23 cellular contexts compared by ENCODE assay signal in genomic region chr7:12642539-12642938, GRCh38. TPM values are rescaled to one million over a fixed set of nuclear protein-coding genes. Genes with fewer than 3 reads are reported as not detected.
DNase-seq lines count a peak whose midpoint lies in the region; ATAC-seq, FAIRE-seq and TF ChIP-seq lines count a peak whose summit lies in the region.
"Had no signal": no experiment of that assay in that cellular context is flagged by ENCODE, and none has a peak within 500 bp of the region (broad histone marks: within the 10 kb centered on the region; RNA-seq: fewer than 3 reads in every experiment).

No MANE protein-coding gene starts in this region.

- DNase-seq in AG09319 (ENCODE audit: extremely low read depth, low read depth) (peak; percentile 79), AG10803 (ENCODE audit: low read depth) (peak; percentile 11), HCT116 (ENCODE audit: low read depth, low spot score) (no peak), K562 (ENCODE audit: extremely low read depth in 1 of 4, low spot score in 3 of 4) (no peak), nephron progenitor cell (no peak), erythroblast (lab: John Stamatoyannopoulos, UW) (no peak)
- DNase-seq in activated CD4-positive, alpha-beta T cell treated with anti-CD3 and anti-CD28 coated beads, Interleukin-2, amount 50 U/mL, for 48 hours: no peak
- DNase-seq: AML-193; BE2C; CD4-positive, alpha-beta T cell; CD8-positive, alpha-beta memory T cell; DMS 273 treated with DMSO at 0.1 percent for 48 hours; DMS79; GDM1; GOT3 had no signal

- H3K4me1 Mint-ChIP-seq in nephron progenitor cell: peaks cover 5% of the 10 kb centered on the region

- TF ChIP-seq RAD21 in HCT116 (IDR thresholded peaks at IDR 0.05; ENCODE audit: low read depth): no peak
- TF ChIP-seq RAD21 in K562 (CRISPR knock-in tag; conservative IDR thresholded peaks at IDR 0.05 in 1 of 2, IDR thresholded peaks at IDR 0.05 in 1 of 2): no peak

- H3K4me3 Mint-ChIP-seq in nephron progenitor cell: no peak overlapping the region
- H3K4me3 Mint-ChIP-seq: CD14-positive monocyte; CD4-positive, alpha-beta T cell; CD8-positive, alpha-beta memory T cell had no signal

- RAD21 ChIA-PET in HCT116 (lab: Charles Lee; ENCODE audit: low non-redundant PET in 1 of 2, low total read pairs in 2 of 2, uncharacterized antibody in 2 of 2, unreplicated experiment in 2 of 2): no interaction called here

- H3K36me3 Mint-ChIP-seq in nephron progenitor cell (ENCODE audit: low read depth): no peaks in the 10 kb centered on the region
- H3K36me3 Mint-ChIP-seq: CD14-positive monocyte; CD8-positive, alpha-beta memory T cell had no signal

- TF ChIP-seq EP300 in K562 (IDR thresholded peaks at IDR 0.05; ENCODE audit: low read length): no peak

- no peaks in the 10 kb centered on the region for H3K9me2 ChIP-seq in HCT116 (ENCODE audit: insufficient read depth)

- no peaks in the 10 kb centered on the region for H3K9me3 ChIP-seq in HCT116 (ENCODE audit: control insufficient read depth in 1 of 2, insufficient read depth in 1 of 2, low read depth in 1 of 2, low read length in 2 of 2)
- no peaks in the 10 kb centered on the region for H3K9me3 ChIP-seq in K562 (replicated peaks; ENCODE audit: control insufficient read depth, insufficient read depth, low read depth, low read length)
- H3K9me3 ChIP-seq: BE2C; BLaER1 treated with 17β-estradiol and CSF1 and Interleukin-3, amounts not matched to agents 10 nM and 100 nM; HAP-1 had no signal

- no peaks in the 10 kb centered on the region for H3K27me3 ChIP-seq in HCT116 (ENCODE audit: insufficient read depth, low read length)
- H3K27me3 ChIP-seq in K562 (ENCODE audit: control insufficient read depth in 2 of 2, insufficient read depth in 2 of 2, low read length in 2 of 2): no peaks in the 10 kb centered on the region
- H3K27me3 ChIP-seq: BLaER1 treated with 17β-estradiol and CSF1 and Interleukin-3, amounts not matched to agents 10 nM and 100 nM had no signal

- CTCF ChIA-PET in HCT116 (lab: Charles Lee) (no interaction called here), K562 (lab: Yijun Ruan, JAX; ENCODE audit: low intra/inter-chr PET ratio) (no interaction called here)

- H3K9ac ChIP-seq in HCT116 (ENCODE audit: low read length): no peak overlapping the region
- H3K9ac ChIP-seq in K562 (ENCODE audit: insufficient read depth in 1 of 2, low read depth in 2 of 2, low read length in 2 of 2): no peak overlapping the region
- H3K9ac ChIP-seq: BLaER1 treated with 17β-estradiol and CSF1 and Interleukin-3, amounts not matched to agents 10 nM and 100 nM had no signal

- H3K4me1 ChIP-seq in HCT116 (ENCODE audit: control insufficient read depth in 1 of 2, insufficient read depth in 2 of 2, low read length in 2 of 2): peaks cover 0 to 22% of the 10 kb centered on the region in 2 experiments; a peak in 3 of 4 replicates
- H3K4me1 ChIP-seq in K562 (replicated peaks in 1 of 2; ENCODE audit: control insufficient read depth in 2 of 2, insufficient read depth in 2 of 2, low read length in 2 of 2): peaks cover 0 to 4% of the 10 kb centered on the region in 2 experiments; a peak in 4 of 5 replicates
- H3K4me1 ChIP-seq: BE2C had no signal

- in situ Hi-C loops in K562 (cut with MboI): loop anchor here (5.0 kb wide), 1 partner anchor 620 kb away; no protein-coding TSS in a partner anchor

- H3K36me3 ChIP-seq in HCT116 (ENCODE audit: control insufficient read depth in 1 of 2, insufficient read depth in 2 of 2, low read length in 2 of 2): no peaks in the 10 kb centered on the region
- peaks cover 10% of the 10 kb centered on the region; the same call in 2 of the 3 replicates for H3K36me3 ChIP-seq in K562 (ENCODE audit: control insufficient read depth, insufficient read depth, low read length)
- H3K36me3 ChIP-seq: BE2C; BLaER1 treated with 17β-estradiol and CSF1 and Interleukin-3, amounts not matched to agents 10 nM and 100 nM; HAP-1 had no signal

- H3K27ac ChIP-seq in HCT116 (ENCODE audit: low read depth, low read length) (no peak overlapping the region), K562 (ENCODE audit: extremely low read depth, low read depth, low read length) (no peak overlapping the region)
- H3K27ac ChIP-seq: BLaER1 treated with 17β-estradiol and CSF1 and Interleukin-3, amounts not matched to agents 10 nM and 100 nM had no signal

- peaks cover 3% of the 10 kb centered on the region for H3K9me1 ChIP-seq in K562 (ENCODE audit: control insufficient read depth, insufficient read depth, low read length)

- no peaks in the 10 kb centered on the region for H3K27me3 Mint-ChIP-seq in nephron progenitor cell (ENCODE audit: low read depth, poor library complexity)
- H3K27me3 Mint-ChIP-seq: CD4-positive, alpha-beta T cell; CD8-positive, alpha-beta memory T cell had no signal

- no peaks in the 10 kb centered on the region for H3K79me2 ChIP-seq in HCT116 (ENCODE audit: insufficient read depth, low read length)
- no peaks in the 10 kb centered on the region for H3K79me2 ChIP-seq in K562 (ENCODE audit: control insufficient read depth, insufficient read depth, low read length)

- BruUV-seq in HCT116 (replicated peaks; lab: Mats Ljungman, UMichigan): no TSS peak
- no TSS peak for BruUV-seq in K562 (replicated peaks; lab: Mats Ljungman, UMichigan)

- WGBS in K562 (ENCODE audit: insufficient coverage, low coverage, missing lambda C conversion rate): 72% methylated on average over 5 of the region's 5 CpGs

- POLR2A ChIA-PET in HCT116 (lab: Charles Lee) (no interaction called here), K562 (lab: Yijun Ruan, JAX) (no interaction called here)

- H4K20me1 ChIP-seq in HCT116 (ENCODE audit: insufficient read depth) (no peaks in the 10 kb centered on the region), K562 (replicated peaks; ENCODE audit: control insufficient read depth, insufficient read depth, low read length) (no peaks in the 10 kb centered on the region)
- H4K20me1 ChIP-seq: BLaER1 treated with 17β-estradiol and CSF1 and Interleukin-3, amounts not matched to agents 10 nM and 100 nM had no signal

- H2AFZ ChIP-seq in HCT116 (ENCODE audit: low read depth, low read length, poor library complexity, severe bottlenecking) (peak overlapping the region; percentile 39), K562 (ENCODE audit: low read depth, low read length) (no peak overlapping the region)

- TF ChIP-seq CTCF in AG09319 (IDR thresholded peaks at IDR 0.05; ENCODE audit: low read depth, low read length): no peak
- TF ChIP-seq CTCF in AG10803 (conservative IDR thresholded peaks at IDR 0.05; ENCODE audit: low read length): no peak
- TF ChIP-seq CTCF in HCT116 (IDR thresholded peaks at IDR 0.05 in 2 of 3, conservative IDR thresholded peaks at IDR 0.05 in 1 of 3; ENCODE audit: borderline replicate concordance in 1 of 3, insufficient read depth in 1 of 3, low read depth in 2 of 3, low read length in 2 of 3): no peak
- no peak for TF ChIP-seq CTCF in K562 (IDR thresholded peaks at IDR 0.05 in 2 of 3, conservative IDR thresholded peaks at IDR 0.05 in 1 of 3; ENCODE audit: insufficient read depth in 2 of 3, low read depth in 1 of 3, low read length in 3 of 3)
- TF ChIP-seq CTCF in nephron progenitor cell (IDR thresholded peaks at IDR 0.05): no peak

- ATAC-seq in HCT116 (no peak), K562 (no peak), HG02981 (IDR thresholded peaks at IDR 0.05; ENCODE audit: unreplicated experiment) (no peak)

- H3K4me2 ChIP-seq in HCT116 (ENCODE audit: low read length): no peak overlapping the region
- no peak overlapping the region for H3K4me2 ChIP-seq in K562 (ENCODE audit: insufficient read depth, low read length)

- no peaks in the 10 kb centered on the region for H3K9me3 Mint-ChIP-seq in nephron progenitor cell
- H3K9me3 Mint-ChIP-seq: CD14-positive monocyte; CD4-positive, alpha-beta T cell; CD8-positive, alpha-beta memory T cell had no signal

- intact Hi-C loops in HCT116 (cut with micrococcal nuclease) (loop anchor here (5.0 kb wide), 1 partner anchor 475 kb away; no protein-coding TSS in a partner anchor), K562 (cut with micrococcal nuclease) (no loop called here)

- H3K27ac Mint-ChIP-seq in nephron progenitor cell: no peak overlapping the region
- H3K27ac Mint-ChIP-seq: CD14-positive monocyte; CD4-positive, alpha-beta T cell; CD8-positive, alpha-beta memory T cell had no signal

- no peak for FAIRE-seq in K562 (lab: Jason Lieb, UNC)
- FAIRE-seq: D721Med, GM12891, GM18507, H54 had no signal

- TF ChIP-seq POLR2A in HCT116 (IDR thresholded peaks at IDR 0.05; ENCODE audit: borderline replicate concordance, extremely low read depth, insufficient read depth, insufficient read length) (no peak), K562 (conservative IDR thresholded peaks at IDR 0.05) (no peak), erythroblast (IDR thresholded peaks at IDR 0.05; ENCODE audit: low read length) (no peak)

- H3K4me3 ChIP-seq in AG10803 (ENCODE audit: low read length) (no peak overlapping the region), HCT116 (replicated peaks in 1 of 2; ENCODE audit: low read depth in 1 of 2, low read length in 2 of 2) (no peak overlapping the region), K562 (no peak overlapping the region)
- H3K4me3 ChIP-seq: BLaER1 treated with 17β-estradiol and CSF1 and Interleukin-3, amounts not matched to agents 10 nM and 100 nM; HAP-1 had no signal

RNA-seq across cellular contexts. Expression of gene ARL4A, which starts 44.9 kb away (rescaled TPM):
- total RNA-seq in HCT116 (2021; ENCODE audit: unreplicated experiment) (44.6 TPM), K562 (2014; rRNA removed) (96.3 and 118 TPM in 2 replicates), K562 (2014; rRNA removed; fragmentation: Illumina TruSeq; extraction: Trizol) (226 and 276 TPM in 2 replicates), K562 (2015; rRNA removed; fragmentation: Illumina TruSeq; extraction: Trizol) (118 and 129 TPM in 2 replicates), K562 (2021) (130 and 134 TPM in 2 replicates)
- polyA plus RNA-seq in HCT116 (2012): 16.3 and 24.2 TPM in 2 replicates
- total RNA-seq in K562 (2011; cell fraction: chromatin; rRNA removed; ENCODE audit: low replicate concordance): 106 and 313 TPM in 2 replicates
- total RNA-seq in K562 (2011; cell fraction: nucleolus; rRNA removed): 71.9 and 88.4 TPM in 2 replicates
- 146 and 153 TPM in 2 replicates for total RNA-seq in K562 (2011; cell fraction: nucleoplasm; rRNA removed)
- polyA plus RNA-seq in K562 (2011; rRNA removed) (170 and 244 TPM in 2 replicates), K562 (2014; fragmentation: Illumina TruSeq; extraction: Trizol) (172 and 178 TPM in 2 replicates), K562 (2014; fragmentation: Nextera tagmentation; extraction: Ambion mirVana) (100 to 1,000 TPM; 553 to 688 TPM), K562 (2014; rRNA removed) (143 and 153 TPM in 2 replicates)
- 44.4 and 98.4 TPM in 2 replicates for polyA plus RNA-seq in K562 (2011; cell fraction: cytosol; rRNA removed)
- polyA plus RNA-seq in K562 (2011; cell fraction: nucleus; rRNA removed): 65.4 and 97.9 TPM in 2 replicates
- polyA plus RNA-seq in K562 (2012): 85.7 and 127 TPM in 2 replicates
- polyA minus RNA-seq in K562 (2011; rRNA and poly(A)+ RNA removed): 304 and 306 TPM in 2 replicates
- 57.3 and 86.6 TPM in 2 replicates for polyA minus RNA-seq in K562 (2011; cell fraction: cytosol; rRNA and poly(A)+ RNA removed)
- 110 and 254 TPM in 2 replicates for polyA minus RNA-seq in K562 (2011; cell fraction: nucleus; rRNA and poly(A)+ RNA removed)

Comparison
In these comparisons a context has a peak if more than half of its experiments do, and no peak if none do; other contexts are left out.
1. DNase-seq: peak in AG09319 (single experiment) and AG10803 (single experiment); none in HCT116 (single experiment), K562 (0 of 4), nephron progenitor cell (single experiment), activated CD4-positive, alpha-beta T cell treated with anti-CD3 and anti-CD28 coated beads, Interleukin-2, amount 50 U/mL, for 48 hours (0 of 2) and erythroblast (0 of 2).